In genomic region chr10:130141878-130142277, GRCh38 we compare ENCODE assay signal across 1 cellular context.
TF ChIP-seq lines count a peak whose summit lies in the region.

No MANE protein-coding gene starts in this region.

TF ChIP-seq in SK-N-SH, 30 proteins besides CTCF, POLR2A, EP300 and RAD21 (continued from another document):
- TF ChIP-seq FOXM1 (IDR thresholded peaks at IDR 0.05; ENCODE audit: low read depth) (no peak), MEF2A (IDR thresholded peaks at IDR 0.05; ENCODE audit: borderline replicate concordance, low read depth) (no peak), RFX5 (IDR thresholded peaks at IDR 0.05; ENCODE audit: low read length) (no peak), YY1 (IDR thresholded peaks at IDR 0.05; ENCODE audit: low read depth) (no peak), TEAD4 (IDR thresholded peaks at IDR 0.05; ENCODE audit: borderline replicate concordance, insufficient read depth) (no peak), FOXJ3 (CRISPR knock-in tag; IDR thresholded peaks at IDR 0.05) (no peak), MAX (IDR thresholded peaks at IDR 0.05; ENCODE audit: low read depth) (no peak), CHD2 (IDR thresholded peaks at IDR 0.05; ENCODE audit: low read length, partially characterized antibody) (no peak)
